In genomic region chr6:158125271-158125670, GRCh38 we compare ENCODE assay signal across 9 cellular contexts.
"Had no signal": no experiment of that assay in that cellular context is flagged by ENCODE, and none has a peak within 500 bp of the region (broad histone marks: within the 10 kb centered on the region; RNA-seq: fewer than 3 reads in every experiment).

No MANE protein-coding gene starts in this region.

- H3K4me2 ChIP-seq: GM23338 had no signal

- ATAC-seq: GM23338, HCT116 had no signal

- H3K36me3 ChIP-seq: HAP-1 had no signal

- H3K4me1 ChIP-seq: HAP-1 had no signal

- H3K27ac ChIP-seq: GM23248 had no signal

- H3K4me3 ChIP-seq: GM23248, GM23338, HAP-1 had no signal

- H2AFZ ChIP-seq: GM23248, GM23338 had no signal

- H3K9me3 ChIP-seq: HAP-1 had no signal

- DNase-seq: GM23248, GOT3, H7, H9, HCEC 1CT, HFFc6 had no signal
